24 cellular contexts compared by ENCODE assay signal in genomic region chr5:149262315-149262714, GRCh38.
"Had no signal": no experiment of that assay in that cellular context is flagged by ENCODE, and none has a peak within 500 bp of the region (broad histone marks: within the 10 kb centered on the region; RNA-seq: fewer than 3 reads in every experiment).

No MANE protein-coding gene starts in this region.

- H3K4me3 ChIP-seq: coronary artery, lung, mucosa of descending colon, pancreas, right lobe of liver, smooth muscle cell, stomach, thyroid gland had no signal

- DNase-seq: dermis blood vessel endothelial cell; effector memory CD8-positive, alpha-beta T cell; head of caudate nucleus; mesenchymal stem cell; mucosa of descending colon; naive B cell; pancreas; retina; right lobe of liver; stimulated activated CD4-positive, alpha-beta T cell treated with anti-CD3 and anti-CD28 coated beads, Interleukin-12 subunit alpha, Interleukin-12 subunit beta, amount 100 ng/mL, for 4 hours; stimulated activated CD4-positive, alpha-beta T cell treated with anti-CD3 and anti-CD28 coated beads, Interleukin-1b, Interleukin-23, amount 100 ng/mL, for 48 hours; stimulated activated CD4-positive, alpha-beta T cell treated with anti-CD3 and anti-CD28 coated beads, Interleukin-4, amount 100 ng/mL, for 1 hour; stimulated activated CD8-positive, alpha-beta memory T cell treated with anti-CD3 and anti-CD28 coated beads, Interleukin-4, amount 100 ng/mL, for 48 hours; stimulated activated naive CD4-positive, alpha-beta T cell treated with Interleukin-2 at 50 U/mL for 16 hours; stomach; thyroid gland had no signal

- ATAC-seq: effector memory CD8-positive, alpha-beta T cell; mucosa of descending colon; pancreas had no signal

- H3K4me3 Mint-ChIP-seq: effector memory CD8-positive, alpha-beta T cell; mesothelial cell of epicardium; naive B cell; natural killer cell treated with Interleukin-12 subunit alpha and Interleukin-12 subunit beta and Interleukin-15 and Interleukin-18, amount 100 ng/mL, for 72 hours; neural crest cell; type B pancreatic cell had no signal

- H3K36me3 ChIP-seq: neutrophil, pancreas, right lobe of liver, stomach, thyroid gland had no signal

- H3K9me3 Mint-ChIP-seq: effector memory CD8-positive, alpha-beta T cell; mesothelial cell of epicardium; natural killer cell treated with Interleukin-12 subunit alpha and Interleukin-12 subunit beta and Interleukin-15 and Interleukin-18, amount 100 ng/mL, for 72 hours; type B pancreatic cell had no signal

- H3K4me1 Mint-ChIP-seq: mesothelial cell of epicardium had no signal

- H3K27me3 ChIP-seq: neutrophil, pancreas, right lobe of liver, thyroid gland had no signal

- H3K4me1 ChIP-seq: pancreas, stomach, thyroid gland had no signal

- H3K36me3 Mint-ChIP-seq: mesothelial cell of epicardium; natural killer cell treated with Interleukin-12 subunit alpha and Interleukin-12 subunit beta and Interleukin-15 and Interleukin-18, amount 100 ng/mL, for 72 hours; type B pancreatic cell had no signal

- H3K27ac ChIP-seq: coronary artery, neutrophil, pancreas, right lobe of liver, stomach, thyroid gland had no signal

- H3K4me2 ChIP-seq: smooth muscle cell had no signal

- H3K9me3 ChIP-seq: mucosa of descending colon, neutrophil, pancreas, right lobe of liver, stomach, thyroid gland had no signal

- H3K27ac Mint-ChIP-seq: effector memory CD8-positive, alpha-beta T cell; mesothelial cell of epicardium; naive B cell; natural killer cell treated with Interleukin-12 subunit alpha and Interleukin-12 subunit beta and Interleukin-15 and Interleukin-18, amount 100 ng/mL, for 72 hours; type B pancreatic cell had no signal
